8 cellular contexts compared by ENCODE assay signal in genomic region chr3:187165144-187165543, GRCh38. TPM values are rescaled to one million over a fixed set of nuclear protein-coding genes. Genes with fewer than 3 reads are reported as not detected.
DNase-seq lines count a peak whose midpoint lies in the region; ATAC-seq and TF ChIP-seq lines count a peak whose summit lies in the region.

No MANE protein-coding gene starts in this region.

- in situ Hi-C loops in HAP-1 (cut with MboI; ENCODE audit: low sequenced_read_pairs): no loop called here

- peak; percentile 22 to 79 (median 76) for DNase-seq in CD4-positive, CD25-positive, alpha-beta regulatory T cell
- DNase-seq in HAP-1 (ENCODE audit: low spot score in 2 of 2) (peak; percentile 67), NCI-H2227 treated with DMSO at 0.1 percent for 48 hours (lab: John Stamatoyannopoulos, UW) (peak; percentile 60), esophagus squamous epithelium (lab: John Stamatoyannopoulos, UW) (no peak)
- peak in 7 of 9 donors; percentile 53 to 78 (median 72) for DNase-seq in naive thymus-derived CD4-positive, alpha-beta T cell

- no peak overlapping the region for H3K4me3 Mint-ChIP-seq in CD4-positive, CD25-positive, alpha-beta regulatory T cell
- H3K4me3 Mint-ChIP-seq in naive thymus-derived CD4-positive, alpha-beta T cell: no peak overlapping the region

- ATAC-seq in CD4-positive, CD25-positive, alpha-beta regulatory T cell (ENCODE audit: low read depth in 2 of 2): peak; percentile 56 to 60
- peak; percentile 86 for ATAC-seq in naive thymus-derived CD4-positive, alpha-beta T cell
- ATAC-seq in GM18498 (IDR thresholded peaks at IDR 0.05; ENCODE audit: unreplicated experiment) (no peak), GM19324 (IDR thresholded peaks at IDR 0.05; ENCODE audit: low FRiP score, unreplicated experiment) (no peak)

- TF ChIP-seq POLR2A in esophagus squamous epithelium (IDR thresholded peaks at IDR 0.05): no peak

- no peaks in the 10 kb centered on the region for H3K9me3 ChIP-seq in CD4-positive, CD25-positive, alpha-beta regulatory T cell (ENCODE audit: control insufficient read depth in 2 of 2, low read length in 2 of 2)
- H3K9me3 ChIP-seq in HAP-1 (no peaks in the 10 kb centered on the region), esophagus squamous epithelium (peaks cover 0 to 4% (median 0%) of the 10 kb centered on the region in 3 donors)
- no peaks in the 10 kb centered on the region for H3K9me3 ChIP-seq in naive thymus-derived CD4-positive, alpha-beta T cell (ENCODE audit: control insufficient read depth in 2 of 3, low read length in 3 of 3)

- no peaks in the 10 kb centered on the region for H3K36me3 Mint-ChIP-seq in CD4-positive, CD25-positive, alpha-beta regulatory T cell
- peaks cover 0 to 4% (median 0%) of the 10 kb centered on the region in 5 donors for H3K36me3 Mint-ChIP-seq in naive thymus-derived CD4-positive, alpha-beta T cell

- no peak overlapping the region for H3K27ac ChIP-seq in CD4-positive, CD25-positive, alpha-beta regulatory T cell (ENCODE audit: insufficient read depth, low read length, poor library complexity, severe bottlenecking)
- H3K27ac ChIP-seq in esophagus squamous epithelium: no peak overlapping the region
- H3K27ac ChIP-seq in naive thymus-derived CD4-positive, alpha-beta T cell (ENCODE audit: low read depth, low read length): no peak overlapping the region

- H3K4me3 ChIP-seq in CD4-positive, CD25-positive, alpha-beta regulatory T cell (ENCODE audit: low read depth, low read length): no peak overlapping the region
- H3K4me3 ChIP-seq in HAP-1 (no peak overlapping the region), WI38 (ENCODE audit: low read depth, low read length) (no peak overlapping the region), esophagus squamous epithelium (no peak overlapping the region)
- no peak overlapping the region for H3K4me3 ChIP-seq in naive thymus-derived CD4-positive, alpha-beta T cell (ENCODE audit: low read length)

- CTCF ChIA-PET in naive thymus-derived CD4-positive, alpha-beta T cell (lab: Charles Lee): interaction anchor here (0.6 to 5.4 kb wide), 30 partner anchors 11 to 686 kb away, joined by 3 to 104 read pairs (median 4); partner anchors contain the start of gene RPL39L

- peak; percentile 39; the same call in 1 of the 2 replicates for TF ChIP-seq CTCF in WI38 (IDR thresholded peaks at IDR 0.05; ENCODE audit: low read depth, low read length)
- peak; percentile 36 to 75 (median 66) for TF ChIP-seq CTCF in esophagus squamous epithelium (IDR thresholded peaks at IDR 0.05)

- no peaks in the 10 kb centered on the region for H3K36me3 ChIP-seq in CD4-positive, CD25-positive, alpha-beta regulatory T cell (ENCODE audit: control insufficient read depth, insufficient read depth, low read length)
- no peaks in the 10 kb centered on the region for H3K36me3 ChIP-seq in HAP-1 (replicated peaks)
- H3K36me3 ChIP-seq in esophagus squamous epithelium: no peaks in the 10 kb centered on the region
- H3K36me3 ChIP-seq in naive thymus-derived CD4-positive, alpha-beta T cell (ENCODE audit: control insufficient read depth in 2 of 3, insufficient read depth in 3 of 3, low read length in 3 of 3): no peaks in the 10 kb centered on the region

- no peaks in the 10 kb centered on the region for H3K4me1 ChIP-seq in CD4-positive, CD25-positive, alpha-beta regulatory T cell (ENCODE audit: control insufficient read depth, insufficient read depth, low read length, poor library complexity, severe bottlenecking)
- H3K4me1 ChIP-seq in HAP-1 (no peaks in the 10 kb centered on the region), esophagus squamous epithelium (peaks cover 0 to 12% (median 0%) of the 10 kb centered on the region in 3 donors)
- peaks cover 0 to 6% of the 10 kb centered on the region in 2 donors for H3K4me1 ChIP-seq in naive thymus-derived CD4-positive, alpha-beta T cell (ENCODE audit: control insufficient read depth in 2 of 2, insufficient read depth in 2 of 2, low read length in 2 of 2)

- peaks cover 0 to 8% (median 6%) of the 10 kb centered on the region in 4 donors for H3K4me1 Mint-ChIP-seq in CD4-positive, CD25-positive, alpha-beta regulatory T cell
- H3K4me1 Mint-ChIP-seq in naive thymus-derived CD4-positive, alpha-beta T cell: peaks cover 4 to 16% (median 8%) of the 10 kb centered on the region in 7 donors

- WGBS in esophagus squamous epithelium, 2 donors: 0% methylated on average over 3 of the region's 3 CpGs

- intact Hi-C loops in esophagus squamous epithelium (cut with DNase I): loop anchor here (10.0 kb wide), 1 partner anchor 320 kb away; the partner anchor contains the start of gene ADIPOQ
- intact Hi-C loops in naive thymus-derived CD4-positive, alpha-beta T cell (cut with micrococcal nuclease): loop anchor here (1.0 to 2.0 kb wide), 8 partner anchors 26 to 551 kb away; partner anchors contain the start of gene RPL39L (in 1 of the 2)

- peaks cover 75% of the 10 kb centered on the region for H3K27me3 Mint-ChIP-seq in CD4-positive, CD25-positive, alpha-beta regulatory T cell
- H3K27me3 Mint-ChIP-seq in naive thymus-derived CD4-positive, alpha-beta T cell: peaks cover 0 to 38% (median 4%) of the 10 kb centered on the region in 5 donors

- POLR2A ChIA-PET in naive thymus-derived CD4-positive, alpha-beta T cell (lab: Charles Lee): interaction anchor here (0.6 to 1.4 kb wide), 6 partner anchors 15 to 508 kb away, joined by 3 to 9 read pairs (median 6); partner anchors contain the start of gene RPL39L

- no peak overlapping the region for H3K27ac Mint-ChIP-seq in CD4-positive, CD25-positive, alpha-beta regulatory T cell
- peak overlapping the region in 1 of 9 donors; percentile 21 for H3K27ac Mint-ChIP-seq in naive thymus-derived CD4-positive, alpha-beta T cell

- H3K27me3 ChIP-seq in CD4-positive, CD25-positive, alpha-beta regulatory T cell (ENCODE audit: control insufficient read depth, insufficient read depth, low read length): peaks cover 16% of the 10 kb centered on the region
- H3K27me3 ChIP-seq in HAP-1 (ENCODE audit: low read depth) (peaks cover 3% of the 10 kb centered on the region; the same call in 1 of the 2 replicates), esophagus squamous epithelium (no peaks in the 10 kb centered on the region)
- no peaks in the 10 kb centered on the region for H3K27me3 ChIP-seq in naive thymus-derived CD4-positive, alpha-beta T cell (ENCODE audit: control insufficient read depth in 2 of 2, insufficient read depth in 2 of 2, low read length in 2 of 2)

- peaks cover 0 to 7% (median 0%) of the 10 kb centered on the region in 7 donors for H3K9me3 Mint-ChIP-seq in CD4-positive, CD25-positive, alpha-beta regulatory T cell
- peaks cover 0 to 11% (median 0%) of the 10 kb centered on the region in 11 donors for H3K9me3 Mint-ChIP-seq in naive thymus-derived CD4-positive, alpha-beta T cell

RNA-seq across cellular contexts. Expression of gene RPL39L, which starts 25.8 kb away (rescaled TPM):
- total RNA-seq in CD4-positive, CD25-positive, alpha-beta regulatory T cell: 4.2 TPM
- 10 to 100 TPM; 23.2 to 43.7 (median 29.8) TPM for polyA plus RNA-seq in CD4-positive, CD25-positive, alpha-beta regulatory T cell
- total RNA-seq in esophagus squamous epithelium: 10 to 100 TPM in 2 of 4 donors, 1 to 10 TPM in 2; 2.4 to 18.6 (median 12.4) TPM
- total RNA-seq in naive thymus-derived CD4-positive, alpha-beta T cell: 10 to 100 TPM in 1 of 5 experiments, 1 to 10 TPM in 2, under 1 TPM in 1, not detected in 1; 0.81 to 14.0 (median 2.8) TPM
- 1 to 10 TPM; 3.0 to 4.0 TPM for polyA plus RNA-seq in naive thymus-derived CD4-positive, alpha-beta T cell

RNA-seq across cellular contexts. Expression of gene RTP1, which starts 32.1 kb away (rescaled TPM):
- not detected for total RNA-seq in CD4-positive, CD25-positive, alpha-beta regulatory T cell
- polyA plus RNA-seq in CD4-positive, CD25-positive, alpha-beta regulatory T cell: not detected
- not detected for total RNA-seq in esophagus squamous epithelium
- total RNA-seq in naive thymus-derived CD4-positive, alpha-beta T cell: not detected
- not detected for polyA plus RNA-seq in naive thymus-derived CD4-positive, alpha-beta T cell

Comparison
In these comparisons a context has a peak if more than half of its experiments do, and no peak if none do; other contexts are left out.
1. ATAC-seq: peak in CD4-positive, CD25-positive, alpha-beta regulatory T cell (2 of 2) and naive thymus-derived CD4-positive, alpha-beta T cell (single experiment); none in GM18498 (single experiment) and GM19324 (single experiment).